In the genomic region with DNA sequence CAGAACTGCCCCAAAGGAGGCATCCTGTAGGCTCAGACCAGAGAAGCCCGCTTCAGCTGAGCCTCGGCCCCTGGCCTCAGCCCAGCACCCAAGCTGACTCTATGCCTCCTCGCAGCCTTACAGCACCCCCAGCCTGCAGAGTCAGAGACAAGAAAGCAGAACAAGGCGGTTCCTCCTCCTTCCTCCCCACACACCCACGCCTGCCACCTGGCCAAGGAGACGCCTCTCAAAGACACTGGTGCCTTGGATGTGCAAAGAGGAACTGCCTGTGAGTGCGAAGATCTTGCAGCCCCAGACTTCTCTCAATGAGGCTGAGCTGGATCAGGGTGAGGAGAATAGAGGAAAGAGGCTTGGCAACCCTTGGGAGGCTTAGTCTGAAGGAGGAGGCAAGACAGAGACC, we compare ENCODE assay signal across 11 cellular contexts.
DNase-seq lines count a peak whose midpoint lies in the region; ATAC-seq and TF ChIP-seq lines count a peak whose summit lies in the region.
"Had no signal": no experiment of that assay in that cellular context is flagged by ENCODE, and none has a peak within 500 bp of the region (broad histone marks: within the 10 kb centered on the region; RNA-seq: fewer than 3 reads in every experiment).

No MANE protein-coding gene starts in this region.

- H3K27ac ChIP-seq in HL-60 (replicated peaks), result 0 out of 2 replicates have a peak overlapping the region, but pooled peaks have one; percentile 9
- no peak overlapping the region for H3K27ac ChIP-seq in gastroesophageal sphincter
- no peak overlapping the region for H3K27ac ChIP-seq in GM23248
- H3K27ac ChIP-seq: stomach had no signal

- H4K20me1 ChIP-seq in GM23248 (ENCODE audit: insufficient read depth), result no peaks in the 10 kb centered on the region

- H2AFZ ChIP-seq in GM23248, result no peak overlapping the region

- 29% methylated on average over 1 of the region's 7 CpGs; no CpG with 5 or more reads in 1 of the 2 donors for WGBS in gastroesophageal sphincter (ENCODE audit: low coverage in 1 of 2), 2 donors
- WGBS in GM23248 (ENCODE audit: low coverage in 1 of 2, low lambda C conversion rate in 2 of 2, missing lambda C conversion rate in 2 of 2), 2 experiments, result 50 to 55% methylated on average over 7 of the region's 7 CpGs

- no peaks in the 10 kb centered on the region for H3K9me3 ChIP-seq in gastroesophageal sphincter
- no peaks in the 10 kb centered on the region for H3K9me3 ChIP-seq in GM23248 (ENCODE audit: low read depth)
- H3K9me3 ChIP-seq: stomach had no signal

- H3K9me3 Mint-ChIP-seq in stimulated activated naive CD8-positive, alpha-beta T cell treated with anti-CD3 and anti-CD28 coated beads, Interleukin-15, amount 100 ng/mL, for 72 hours, result no peaks in the 10 kb centered on the region
- H3K9me3 Mint-ChIP-seq: activated T-helper 2 cell treated with anti-CD3 and anti-CD28 coated beads, Interferon-gamma antibody, Interleukin-2, Interleukin-4, amounts not matched to agents 10 μg/mL and 5 μg/mL and 100 μg/mL, durations not matched to agents 14 hours and 24 hours and 36 hours; HFFc6 had no signal

- no peak for TF ChIP-seq EP300 in gastroesophageal sphincter (IDR thresholded peaks at IDR 0.05)

- in situ Hi-C loops in GM23248 (cut with MboI), result no loop called here

- peak; percentile 18 for DNase-seq in stimulated activated naive CD8-positive, alpha-beta T cell treated with anti-CD3 and anti-CD28 coated beads, Interleukin-15, Interleukin-2, amounts not matched to agents 100 U/mL and 50 U/mL, for 24 hours
- DNase-seq in stimulated activated naive CD8-positive, alpha-beta T cell treated with anti-CD3 and anti-CD28 coated beads, Interleukin-15, amount 100 ng/mL, for 72 hours, result no peak
- DNase-seq in HL-60 (ENCODE audit: low read depth in 1 of 2, low spot score in 1 of 2) (peak; percentile 82 to 99), GM23248 (no peak), NCI-H2029 (lab: John Stamatoyannopoulos, UW) (no peak), HK-2 (ENCODE audit: unreplicated experiment) (no peak)
- DNase-seq: HFFc6, stomach had no signal

- TF ChIP-seq CTCF in HL-60 (IDR thresholded peaks at IDR 0.05; ENCODE audit: insufficient read depth, low read length) (no peak), gastroesophageal sphincter (IDR thresholded peaks at IDR 0.05) (no peak)

- H3K4me3 Mint-ChIP-seq in stimulated activated naive CD8-positive, alpha-beta T cell treated with anti-CD3 and anti-CD28 coated beads, Interleukin-15, amount 100 ng/mL, for 72 hours, result no peak overlapping the region
- H3K4me3 Mint-ChIP-seq: HFFc6 had no signal

- TF ChIP-seq POLR2A in gastroesophageal sphincter (IDR thresholded peaks at IDR 0.05), result no peak

- H3K4me1 Mint-ChIP-seq in stimulated activated naive CD8-positive, alpha-beta T cell treated with anti-CD3 and anti-CD28 coated beads, Interleukin-15, amount 100 ng/mL, for 72 hours, result peaks cover 9% of the 10 kb centered on the region

- H3K79me2 ChIP-seq in GM23248 (ENCODE audit: insufficient read depth), result no peaks in the 10 kb centered on the region

- H3K27me3 Mint-ChIP-seq in stimulated activated naive CD8-positive, alpha-beta T cell treated with anti-CD3 and anti-CD28 coated beads, Interleukin-15, amount 100 ng/mL, for 72 hours, result peaks cover 78% of the 10 kb centered on the region

- H3K9me2 ChIP-seq in GM23248 (ENCODE audit: insufficient read depth), result no peaks in the 10 kb centered on the region

- H3K27ac Mint-ChIP-seq in stimulated activated naive CD8-positive, alpha-beta T cell treated with anti-CD3 and anti-CD28 coated beads, Interleukin-15, amount 100 ng/mL, for 72 hours, result no peak overlapping the region
- H3K27ac Mint-ChIP-seq: activated T-helper 2 cell treated with anti-CD3 and anti-CD28 coated beads, Interferon-gamma antibody, Interleukin-2, Interleukin-4, amounts not matched to agents 10 μg/mL and 5 μg/mL and 100 μg/mL, durations not matched to agents 14 hours and 24 hours and 36 hours; HFFc6 had no signal

- H3K9ac ChIP-seq in GM23248, result no peak overlapping the region

- H3K27me3 ChIP-seq in HL-60 (ENCODE audit: insufficient read depth, poor library complexity, severe bottlenecking) (peaks cover 4% of the 10 kb centered on the region), gastroesophageal sphincter (no peaks in the 10 kb centered on the region), GM23248 (replicated peaks; ENCODE audit: insufficient read depth) (peaks cover 14% of the 10 kb centered on the region; the same call in 1 of the 2 replicates)

- no peak overlapping the region for H3K4me3 ChIP-seq in HL-60 (replicated peaks; ENCODE audit: insufficient read depth, low read length)
- no peak overlapping the region for H3K4me3 ChIP-seq in gastroesophageal sphincter
- no peak overlapping the region for H3K4me3 ChIP-seq in GM23248
- H3K4me3 ChIP-seq: stomach had no signal

- H3K4me1 ChIP-seq in gastroesophageal sphincter (peaks cover 0 to 73% (median 29%) of the 10 kb centered on the region in 3 donors), GM23248 (ENCODE audit: insufficient read depth) (no peaks in the 10 kb centered on the region)

- no peaks in the 10 kb centered on the region for H3F3A ChIP-seq in GM23248 (ENCODE audit: insufficient read depth)

- ATAC-seq in stimulated activated naive CD8-positive, alpha-beta T cell treated with anti-CD3 and anti-CD28 coated beads, Interleukin-15, Interleukin-2, amounts not matched to agents 100 U/mL and 50 U/mL, for 24 hours, result peak; percentile 45
- no peak for ATAC-seq in stimulated activated naive CD8-positive, alpha-beta T cell treated with anti-CD3 and anti-CD28 coated beads, Interleukin-15, amount 100 ng/mL, for 72 hours
- ATAC-seq in gastroesophageal sphincter, result peak; percentile 42
- no peak for ATAC-seq in GM18870 (IDR thresholded peaks at IDR 0.05; ENCODE audit: unreplicated experiment)

- no peak overlapping the region for H3K4me2 ChIP-seq in GM23248 (ENCODE audit: unreplicated experiment)

- H3K36me3 ChIP-seq in gastroesophageal sphincter (no peaks in the 10 kb centered on the region), GM23248 (ENCODE audit: low read depth) (no peaks in the 10 kb centered on the region)
- H3K36me3 ChIP-seq: stomach had no signal

Comparison
In these comparisons a context has a peak if more than half of its experiments do, and no peak if none do; other contexts are left out.
1. ATAC-seq: peak in stimulated activated naive CD8-positive, alpha-beta T cell treated with anti-CD3 and anti-CD28 coated beads, Interleukin-15, Interleukin-2, amounts not matched to agents 100 U/mL and 50 U/mL, for 24 hours (single experiment) and gastroesophageal sphincter (single experiment); none in stimulated activated naive CD8-positive, alpha-beta T cell treated with anti-CD3 and anti-CD28 coated beads, Interleukin-15, amount 100 ng/mL, for 72 hours (single experiment) and GM18870 (single experiment).
2. DNase-seq: peak in stimulated activated naive CD8-positive, alpha-beta T cell treated with anti-CD3 and anti-CD28 coated beads, Interleukin-15, Interleukin-2, amounts not matched to agents 100 U/mL and 50 U/mL, for 24 hours (single experiment) and HL-60 (2 of 2); none in stimulated activated naive CD8-positive, alpha-beta T cell treated with anti-CD3 and anti-CD28 coated beads, Interleukin-15, amount 100 ng/mL, for 72 hours (0 of 2), GM23248 (single experiment), NCI-H2029 (single experiment) and HK-2 (single experiment).